In the genomic region with DNA sequence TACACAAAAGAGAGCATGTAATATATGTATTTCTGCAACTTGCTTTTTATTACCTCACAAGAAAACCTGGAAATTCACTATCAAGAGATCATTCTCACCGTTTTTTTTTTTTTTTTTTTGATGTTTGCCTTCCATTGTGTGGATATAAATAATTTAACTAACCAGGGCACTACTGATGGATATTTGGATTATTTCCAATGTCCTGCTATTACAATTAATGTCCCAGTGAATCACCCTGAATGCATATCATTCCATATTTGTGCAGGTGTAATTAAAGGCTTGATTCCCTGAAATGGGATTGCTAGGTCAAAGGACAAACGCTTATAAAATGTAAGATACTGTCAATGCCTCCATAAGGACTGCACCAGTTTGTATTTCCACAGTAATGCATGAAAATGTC, we compare ENCODE assay signal across 1 cellular context.
TF ChIP-seq lines count a peak whose summit lies in the region.

No MANE protein-coding gene starts in this region.

TF ChIP-seq in K562, 482 proteins besides CTCF, POLR2A, EP300 and RAD21 (continued from another document):
- no peak for TF ChIP-seq NCOR1 (IDR thresholded peaks at IDR 0.05)
